ENCODE assay signal across 34 cellular contexts in the genomic region with DNA sequence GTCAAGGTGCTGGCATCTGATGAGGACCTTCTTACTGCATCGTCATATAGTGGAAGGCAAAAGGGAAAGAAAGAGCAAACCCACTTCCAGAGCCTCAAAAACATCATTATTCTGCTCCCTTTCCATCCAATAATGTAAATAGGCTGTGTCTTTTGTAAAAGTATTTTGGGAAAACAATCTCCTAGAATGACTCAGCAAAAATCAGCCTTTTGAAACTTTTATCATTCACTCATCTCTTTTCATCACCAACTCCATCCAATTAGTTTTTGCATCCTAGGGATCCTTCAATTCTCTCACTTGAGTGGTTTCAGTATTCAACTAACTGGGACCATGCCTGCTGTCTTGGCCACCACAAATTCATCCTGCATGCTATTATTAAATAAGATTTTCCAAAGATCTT. TPM values are rescaled to one million over a fixed set of nuclear protein-coding genes. Genes with fewer than 3 reads are reported as not detected.
"Had no signal": no experiment of that assay in that cellular context is flagged by ENCODE, and none has a peak within 500 bp of the region (broad histone marks: within the 10 kb centered on the region; RNA-seq: fewer than 3 reads in every experiment).

No MANE protein-coding gene starts in this region.

- FAIRE-seq: islet of Langerhans, kidney, urothelium cell line had no signal

- ATAC-seq: heart right ventricle; left colon; left lung; lower lobe of right lung; natural killer cell; sciatic nerve; stimulated activated effector memory CD8-positive, alpha-beta T cell treated with anti-CD3 and anti-CD28 coated beads, Interleukin-12 subunit alpha, Interleukin-12 subunit beta, amount 100 ng/mL, for 72 hours; upper lobe of right lung had no signal

- H3K27me3 ChIP-seq: heart right ventricle, left lung, neural progenitor cell, ovary, right atrium auricular region, suprapubic skin, upper lobe of right lung had no signal

- H3K4me1 ChIP-seq: heart right ventricle, left lung, lower lobe of right lung, neural progenitor cell, right atrium auricular region, suprapubic skin, tibial artery, upper lobe of right lung had no signal

- H2AFZ ChIP-seq: neural progenitor cell had no signal

- H3K36me3 Mint-ChIP-seq: mesothelial cell of epicardium; naive B cell; natural killer cell; neural progenitor cell; stimulated activated effector memory CD8-positive, alpha-beta T cell treated with anti-CD3 and anti-CD28 coated beads, Interleukin-12 subunit alpha, Interleukin-12 subunit beta, amount 100 ng/mL, for 72 hours had no signal

- H3K4me3 ChIP-seq: heart right ventricle, left lung, lower lobe of right lung, neural progenitor cell, ovary, right atrium auricular region, skin epidermis, suprapubic skin, thoracic aorta, tibial artery, upper lobe of right lung had no signal

- H3K27ac ChIP-seq: heart right ventricle, left lung, lower lobe of right lung, neural progenitor cell, neutrophil, ovary, right atrium auricular region, skin epidermis, suprapubic skin, thoracic aorta, tibial artery, upper lobe of right lung had no signal

- H3K36me3 ChIP-seq: heart right ventricle, left lung, lower lobe of right lung, neural progenitor cell, neutrophil, ovary, right atrium auricular region, suprapubic skin, thoracic aorta, tibial artery, upper lobe of right lung had no signal

- H3K9me3 ChIP-seq: left lung, lower lobe of right lung, neutrophil, ovary, right atrium auricular region, suprapubic skin, thoracic aorta, tibial artery, upper lobe of right lung had no signal

- H3K9ac ChIP-seq: neural progenitor cell had no signal

- H3K27me3 Mint-ChIP-seq: progenitor cell of endocrine pancreas; stimulated activated naive CD8-positive, alpha-beta T cell treated with anti-CD3 and anti-CD28 coated beads, Interleukin-15, Interleukin-2, amounts not matched to agents 100 ng/mL and 50 ng/mL, for 24 hours had no signal

- H3K4me2 ChIP-seq: neural progenitor cell had no signal

- H3K27ac Mint-ChIP-seq: mesothelial cell of epicardium; naive B cell; natural killer cell; nephron progenitor cell; neural progenitor cell; progenitor cell of endocrine pancreas; stimulated activated effector memory CD8-positive, alpha-beta T cell treated with anti-CD3 and anti-CD28 coated beads, Interleukin-12 subunit alpha, Interleukin-12 subunit beta, amount 100 ng/mL, for 72 hours; stimulated activated naive CD8-positive, alpha-beta T cell treated with anti-CD3 and anti-CD28 coated beads, Interleukin-15, Interleukin-2, amounts not matched to agents 100 ng/mL and 50 ng/mL, for 24 hours had no signal

- H3K4me1 Mint-ChIP-seq: mesothelial cell of epicardium; naive B cell; natural killer cell; nephron progenitor cell; neural progenitor cell; stimulated activated effector memory CD8-positive, alpha-beta T cell treated with anti-CD3 and anti-CD28 coated beads, Interleukin-12 subunit alpha, Interleukin-12 subunit beta, amount 100 ng/mL, for 72 hours had no signal

- H3K4me3 Mint-ChIP-seq: mesothelial cell of epicardium; naive B cell; natural killer cell; nephron progenitor cell; neural progenitor cell; stimulated activated effector memory CD8-positive, alpha-beta T cell treated with anti-CD3 and anti-CD28 coated beads, Interleukin-12 subunit alpha, Interleukin-12 subunit beta, amount 100 ng/mL, for 72 hours; stimulated activated naive CD8-positive, alpha-beta T cell treated with anti-CD3 and anti-CD28 coated beads, Interleukin-15, Interleukin-2, amounts not matched to agents 100 ng/mL and 50 ng/mL, for 24 hours had no signal

- DNase-seq: heart right ventricle; hippocampal formation; kidney; left colon; left lung; lower lobe of right lung; mammary epithelial cell; mesendoderm; naive B cell; natural killer cell; nephron progenitor cell; occipital lobe; ovary; stimulated activated CD4-positive, alpha-beta T cell treated with anti-CD3 and anti-CD28 coated beads, Interleukin-12 subunit alpha, Interleukin-12 subunit beta, amount 100 ng/mL, for 4 hours; stimulated activated CD4-positive, alpha-beta T cell treated with anti-CD3 and anti-CD28 coated beads, Interleukin-15, amount 100 ng/mL, for 24 hours; stimulated activated CD4-positive, alpha-beta T cell treated with anti-CD3 and anti-CD28 coated beads, Interleukin-2, amount 100 ng/mL, for 24 hours; stimulated activated CD4-positive, alpha-beta T cell treated with anti-CD3 and anti-CD28 coated beads, Interleukin-4, amount 100 ng/mL, for 24 hours; stimulated activated naive CD4-positive, alpha-beta T cell; tibial artery; trophoblast cell; upper lobe of right lung had no signal

- H3K9me3 Mint-ChIP-seq: stimulated activated effector memory CD8-positive, alpha-beta T cell treated with anti-CD3 and anti-CD28 coated beads, Interleukin-12 subunit alpha, Interleukin-12 subunit beta, amount 100 ng/mL, for 72 hours had no signal

RNA-seq across cellular contexts. Expression of gene TLR4, which starts 39.8 kb away (rescaled TPM):
- total RNA-seq: progenitor cell of endocrine pancreas had no signal
